3 cellular contexts compared by ENCODE assay signal in genomic region chr5:15290953-15291352, GRCh38.
TF ChIP-seq lines count a peak whose summit lies in the region.

No MANE protein-coding gene starts in this region.

TF ChIP-seq in liver, 16 proteins besides CTCF, POLR2A, EP300 and RAD21:
- TF ChIP-seq MAX (IDR thresholded peaks at IDR 0.05) (no peak), TAF1 (conservative IDR thresholded peaks at IDR 0.05) (no peak), GABPA (IDR thresholded peaks at IDR 0.05 in 1 of 2, conservative IDR thresholded peaks at IDR 0.05 in 1 of 2) (no peak), FOXA1 (IDR thresholded peaks at IDR 0.05) (no peak), ZBTB33 (IDR thresholded peaks at IDR 0.05) (no peak), EGR1 (IDR thresholded peaks at IDR 0.05; ENCODE audit: low read depth in 2 of 2) (no peak), REST (IDR thresholded peaks at IDR 0.05) (no peak), NR2F2 (IDR thresholded peaks at IDR 0.05) (no peak), JUND (IDR thresholded peaks at IDR 0.05) (no peak), FOXA2 (IDR thresholded peaks at IDR 0.05) (no peak), HNF4G (IDR thresholded peaks at IDR 0.05) (no peak), SP1 (IDR thresholded peaks at IDR 0.05) (no peak), YY1 (IDR thresholded peaks at IDR 0.05) (no peak)

TF ChIP-seq in HepG2, 621 proteins besides CTCF, POLR2A, EP300 and RAD21:
- no peak for TF ChIP-seq ZFP36L2 (CRISPR knock-in tag; IDR thresholded peaks at IDR 0.05)
- no peak for TF ChIP-seq AHR (CRISPR knock-in tag; IDR thresholded peaks at IDR 0.05)
- TF ChIP-seq ZSCAN31 (CRISPR knock-in tag; IDR thresholded peaks at IDR 0.05; ENCODE audit: low read depth): no peak
- TF ChIP-seq YEATS4 (CRISPR knock-in tag; IDR thresholded peaks at IDR 0.05; ENCODE audit: borderline replicate concordance): no peak
- TF ChIP-seq ZBTB43 (CRISPR knock-in tag; conservative IDR thresholded peaks at IDR 0.05): no peak
- no peak for TF ChIP-seq TAF15 (IDR thresholded peaks at IDR 0.05; ENCODE audit: low read depth, low read length, poor library complexity, severe bottlenecking)
- no peak for TF ChIP-seq SOX6 (IDR thresholded peaks at IDR 0.05)
- TF ChIP-seq SOX6 (CRISPR knock-in tag; IDR thresholded peaks at IDR 0.05): no peak
- no peak for TF ChIP-seq RAD51 (IDR thresholded peaks at IDR 0.05; ENCODE audit: borderline replicate concordance)
- no peak for TF ChIP-seq ZNF367 (CRISPR knock-in tag; IDR thresholded peaks at IDR 0.05; ENCODE audit: borderline replicate concordance)
- no peak for TF ChIP-seq ZSCAN21 (CRISPR knock-in tag; IDR thresholded peaks at IDR 0.05; ENCODE audit: borderline replicate concordance)
- no peak for TF ChIP-seq STAG1 (CRISPR knock-in tag; IDR thresholded peaks at IDR 0.05)

TF ChIP-seq in H1, 55 proteins besides CTCF, POLR2A, EP300 and RAD21:
- TF ChIP-seq RNF2 (IDR thresholded peaks at IDR 0.05; ENCODE audit: borderline replicate concordance, low read depth, low read length, missing control alignments, poor library complexity, severe bottlenecking) (no peak), USF2 (IDR thresholded peaks at IDR 0.05; ENCODE audit: low read length) (no peak), BCL11A (IDR thresholded peaks at IDR 0.05; ENCODE audit: low read depth in 2 of 2, low read length in 2 of 2) (no peak), CBX8 (IDR thresholded peaks at IDR 0.05; ENCODE audit: borderline replicate concordance, low read depth, low read length) (no peak), CHD1 (IDR thresholded peaks at IDR 0.05; ENCODE audit: low read depth, low read length) (no peak), SP2 (IDR thresholded peaks at IDR 0.05; ENCODE audit: low read length) (no peak), CREB1 (IDR thresholded peaks at IDR 0.05) (no peak), NRF1 (IDR thresholded peaks at IDR 0.05; ENCODE audit: low read depth, low read length) (no peak)
